8 cellular contexts compared by ENCODE assay signal in genomic region chr18:74146756-74147155, GRCh38. TPM values are rescaled to one million over a fixed set of nuclear protein-coding genes. Genes with fewer than 3 reads are reported as not detected.
DNase-seq lines count a peak whose midpoint lies in the region; ATAC-seq and TF ChIP-seq lines count a peak whose summit lies in the region.

No MANE protein-coding gene starts in this region.

- no peaks in the 10 kb centered on the region for H3K36me3 ChIP-seq in GM23338 (ENCODE audit: insufficient read depth)
- no peaks in the 10 kb centered on the region for H3K36me3 ChIP-seq in mesendoderm (ENCODE audit: control insufficient read depth, insufficient read depth, low read length)

- H3K4me1 ChIP-seq in GM23338 (ENCODE audit: insufficient read depth) (peaks cover 12% of the 10 kb centered on the region), mesendoderm (ENCODE audit: control insufficient read depth, low read depth, low read length) (peaks cover 7% of the 10 kb centered on the region)

- WGBS in mesendoderm (ENCODE audit: extremely low coverage, insufficient coverage, low lambda C conversion rate), result no CpG with 5 or more reads among the region's 3 CpGs

- H3K27me3 ChIP-seq in GM23338 (ENCODE audit: insufficient read depth), result peaks cover 9% of the 10 kb centered on the region; the same call in 1 of the 2 replicates
- H3K27me3 ChIP-seq in mesendoderm (ENCODE audit: insufficient read depth, low read length, poor library complexity), result no peaks in the 10 kb centered on the region

- H4K8ac ChIP-seq in mesendoderm (ENCODE audit: low read depth, low read length), result no peak overlapping the region

- peaks cover 8% of the 10 kb centered on the region for H3K79me1 ChIP-seq in mesendoderm (ENCODE audit: low read length)

- H3K18ac ChIP-seq in mesendoderm (ENCODE audit: low read length), result no peak overlapping the region

- peaks cover 3% of the 10 kb centered on the region; the same call in 1 of the 3 replicates for H3K9me3 Mint-ChIP-seq in GM23338

- H3K27ac ChIP-seq in GM23338 (ENCODE audit: low read depth), result no peak overlapping the region
- H3K27ac ChIP-seq in angular gyrus (ENCODE audit: low read depth, low read length), result peak overlapping the region; percentile 100
- no peak overlapping the region for H3K27ac ChIP-seq in mesendoderm (ENCODE audit: low read depth, low read length)

- no peak for TF ChIP-seq CTCF in AG04449 (IDR thresholded peaks at IDR 0.05; ENCODE audit: insufficient read depth, low read length, missing control alignments)
- TF ChIP-seq CTCF in GM23338 (conservative IDR thresholded peaks at IDR 0.05; ENCODE audit: low read depth in 2 of 2), result no peak

- H2BK5ac ChIP-seq in mesendoderm (ENCODE audit: low read length), result no peak overlapping the region

- H3K27me3 Mint-ChIP-seq in GM23338 (ENCODE audit: insufficient read depth, low read depth, poor library complexity), result peaks cover 17% of the 10 kb centered on the region

- CTCF ChIA-PET in AG04449 (lab: Yijun Ruan, JAX), result interaction anchor here (0.5 kb wide), 1 partner anchor 304 kb away, joined by 3 read pairs; no protein-coding TSS in a partner anchor

- no peak overlapping the region for H2AK5ac ChIP-seq in mesendoderm (ENCODE audit: low read length)

- H3K4me3 Mint-ChIP-seq in GM23338, result peak overlapping the region; percentile 99

- peak overlapping the region; percentile 88 for H3K4me2 ChIP-seq in GM23338
- no peak overlapping the region for H3K4me2 ChIP-seq in mesendoderm (ENCODE audit: low read length)

- H3K9ac ChIP-seq in mesendoderm (ENCODE audit: low read length), result peak overlapping the region; percentile 41

- no peaks in the 10 kb centered on the region for H4K20me1 ChIP-seq in GM23338 (replicated peaks; ENCODE audit: insufficient read depth)

- no peak overlapping the region for H2BK15ac ChIP-seq in mesendoderm (replicated peaks; ENCODE audit: low read depth)

- peaks cover 33% of the 10 kb centered on the region for H3K79me2 ChIP-seq in GM23338 (replicated peaks; ENCODE audit: insufficient read depth)
- peaks cover 27% of the 10 kb centered on the region for H3K79me2 ChIP-seq in mesendoderm (ENCODE audit: control insufficient read depth, insufficient read depth, low read length)

- no peaks in the 10 kb centered on the region for H3F3A ChIP-seq in GM23338 (replicated peaks; ENCODE audit: low read depth)

- DNase-seq in AG04449 (ENCODE audit: low read depth, low spot score) (peak; percentile 76), GM23338 (ENCODE audit: low spot score) (no peak), mesendoderm (no peak), dermis blood vessel endothelial cell (no peak), NCI-H510A (lab: John Stamatoyannopoulos, UW) (no peak)

- peaks cover 25% of the 10 kb centered on the region for H3K4me1 Mint-ChIP-seq in GM23338

- H3K56ac ChIP-seq in mesendoderm (ENCODE audit: low read length), result peak overlapping the region; percentile 72

- H3K23ac ChIP-seq in mesendoderm (ENCODE audit: low read length), result no peak overlapping the region

- H3K36me3 Mint-ChIP-seq in GM23338 (ENCODE audit: low read depth), result peaks cover 6% of the 10 kb centered on the region; the same call in 2 of the 3 replicates

- ATAC-seq in GM23338, result no peak
- no peak for ATAC-seq in HG02610 (IDR thresholded peaks at IDR 0.05; ENCODE audit: unreplicated experiment)
- ATAC-seq in HG03108 (IDR thresholded peaks at IDR 0.05; ENCODE audit: unreplicated experiment), result no peak

- no peak overlapping the region for H3K27ac Mint-ChIP-seq in GM23338

- H2BK120ac ChIP-seq in mesendoderm (ENCODE audit: low read depth, low read length), result no peak overlapping the region

- H3K4me3 ChIP-seq in AG04449 (ENCODE audit: low read depth, low read length) (peak overlapping the region; percentile 66), GM23338 (peak overlapping the region; percentile 82), mesendoderm (ENCODE audit: low read length) (no peak overlapping the region)

- no peak overlapping the region for H4K5ac ChIP-seq in mesendoderm (ENCODE audit: low read length)

- H3K4ac ChIP-seq in mesendoderm (ENCODE audit: low read depth, low read length), result no peak overlapping the region

- H3K9me2 ChIP-seq in GM23338 (ENCODE audit: insufficient read depth), result no peaks in the 10 kb centered on the region

- peak overlapping the region; percentile 94 for H2AFZ ChIP-seq in GM23338

- POLR2A ChIA-PET in AG04449 (lab: Yijun Ruan, JAX), result no interaction called here

TF ChIP-seq in GM23338, 12 proteins besides CTCF, POLR2A, EP300 and RAD21 (continues in another document):
- no peak for TF ChIP-seq EZH2phosphoT487 (IDR thresholded peaks at IDR 0.05; ENCODE audit: unreplicated experiment)
- no peak for TF ChIP-seq ETS1 (IDR thresholded peaks at IDR 0.05)
- no peak for TF ChIP-seq POLR2AphosphoS5 (IDR thresholded peaks at IDR 0.05; ENCODE audit: low read depth)
- TF ChIP-seq CREB1 (CRISPR knock-in tag; IDR thresholded peaks at IDR 0.05; ENCODE audit: low read depth), result no peak
- TF ChIP-seq NANOG (IDR thresholded peaks at IDR 0.05; ENCODE audit: borderline replicate concordance), result no peak
- TF ChIP-seq STAT1 (IDR thresholded peaks at IDR 0.05; ENCODE audit: unreplicated experiment), result no peak
- TF ChIP-seq ZNF331 (CRISPR knock-in tag; IDR thresholded peaks at IDR 0.05; ENCODE audit: low read depth), result no peak

RNA-seq across cellular contexts. Expression of gene FBXO15, which starts 0.9 kb away (rescaled TPM):
- total RNA-seq in GM23338 (2014; rRNA removed; shearing (Covaris generic)), result 0.21 and 4.1 TPM in 2 replicates
- 0.53 TPM in 1 of 2 replicates, not detected in the other for polyA plus RNA-seq in GM23338 (2016; fragmentation: Nextera tagmentation; extraction: Ambion mirVana)
- polyA plus RNA-seq in mesendoderm (2013, experiment 1 of 2), result 0.37 TPM
- 0.49 TPM for polyA plus RNA-seq in mesendoderm (2013, experiment 2 of 2)
- total RNA-seq in dermis blood vessel endothelial cell, result 1.7 TPM in 1 of 2 replicates, not detected in the other

RNA-seq across cellular contexts. Expression of gene TIMM21, which starts 1.6 kb away (rescaled TPM):
- total RNA-seq in GM23338 (2014; rRNA removed; shearing (Covaris generic)), result 33.0 and 49.2 TPM in 2 replicates
- 76.7 and 97.6 TPM in 2 replicates for polyA plus RNA-seq in GM23338 (2016; fragmentation: Nextera tagmentation; extraction: Ambion mirVana)
- 32.9 TPM for polyA plus RNA-seq in mesendoderm (2013, experiment 1 of 2)
- 31.8 TPM for polyA plus RNA-seq in mesendoderm (2013, experiment 2 of 2)
- total RNA-seq in dermis blood vessel endothelial cell, result 20.4 and 32.5 TPM in 2 replicates
